Comparison of ENCODE assay signal across 8 cellular contexts in genomic region chr5:179679014-179679674, GRCh38. TPM values are rescaled to one million over a fixed set of nuclear protein-coding genes. Genes with fewer than 3 reads are reported as not detected.
A peak's percentile ranks its signal among the peaks of the same experiment; 100 is the strongest.
DNase-seq lines count a peak whose midpoint lies in the region; ATAC-seq lines count a peak whose summit lies in the region.

No MANE protein-coding gene starts in this region.

- H3K9me3 Mint-ChIP-seq in natural killer cell treated with Interleukin-12 subunit alpha and Interleukin-12 subunit beta and Interleukin-15 and Interleukin-18, amount 100 ng/mL, for 72 hours: no peaks in the 10 kb centered on the region
- no peaks in the 10 kb centered on the region for H3K9me3 Mint-ChIP-seq in stimulated activated naive CD8-positive, alpha-beta T cell treated with anti-CD3 and anti-CD28 coated beads, Interleukin-15, amount 100 ng/mL, for 72 hours

- no peaks in the 10 kb centered on the region for H3K27me3 Mint-ChIP-seq in natural killer cell treated with Interleukin-12 subunit alpha and Interleukin-12 subunit beta and Interleukin-15 and Interleukin-18, amount 100 ng/mL, for 72 hours
- no peaks in the 10 kb centered on the region for H3K27me3 Mint-ChIP-seq in stimulated activated naive CD8-positive, alpha-beta T cell treated with anti-CD3 and anti-CD28 coated beads, Interleukin-15, amount 100 ng/mL, for 72 hours

- peak; percentile 18 for ATAC-seq in HG02610 (IDR thresholded peaks at IDR 0.05; ENCODE audit: unreplicated experiment)
- ATAC-seq in natural killer cell treated with Interleukin-12 subunit alpha and Interleukin-12 subunit beta and Interleukin-15 and Interleukin-18, amount 100 ng/mL, for 72 hours: peak; percentile 71 to 72
- peak; percentile 44 for ATAC-seq in stimulated activated naive CD8-positive, alpha-beta T cell treated with anti-CD3 and anti-CD28 coated beads, Interleukin-15, amount 100 ng/mL, for 72 hours

- peaks cover 19 to 20% of the 10 kb centered on the region in 2 donors for H3K4me1 Mint-ChIP-seq in natural killer cell treated with Interleukin-12 subunit alpha and Interleukin-12 subunit beta and Interleukin-15 and Interleukin-18, amount 100 ng/mL, for 72 hours (ENCODE audit: low read depth in 2 of 2)
- H3K4me1 Mint-ChIP-seq in stimulated activated naive CD8-positive, alpha-beta T cell treated with anti-CD3 and anti-CD28 coated beads, Interleukin-15, amount 100 ng/mL, for 72 hours: peaks cover 46% of the 10 kb centered on the region

- H3K4me3 Mint-ChIP-seq in natural killer cell treated with Interleukin-12 subunit alpha and Interleukin-12 subunit beta and Interleukin-15 and Interleukin-18, amount 100 ng/mL, for 72 hours: peak overlapping the region; percentile 98
- H3K4me3 Mint-ChIP-seq in stimulated activated naive CD8-positive, alpha-beta T cell treated with anti-CD3 and anti-CD28 coated beads, Interleukin-15, amount 100 ng/mL, for 72 hours: peak overlapping the region; percentile 97 to 99

- DNase-seq in ELF-1 (ENCODE audit: low read depth, low spot score) (peak; percentile 92), NCI-H446 (lab: John Stamatoyannopoulos, UW) (peak; percentile 64 to 83), activated T-helper 1 cell treated with Interleukin-2 at 50 U/mL for 16 hours (ENCODE audit: low read depth) (peak; percentile 53), fibroblast of peridontal ligament (ENCODE audit: extremely low read depth) (peak; percentile 49), epidermal melanocyte (ENCODE audit: insufficient read length, low spot score) (no peak)
- DNase-seq in natural killer cell treated with Interleukin-12 subunit alpha and Interleukin-12 subunit beta and Interleukin-15 and Interleukin-18, amount 100 ng/mL, for 72 hours (ENCODE audit: low spot score): peak; percentile 86
- peak; percentile 74 for DNase-seq in stimulated activated naive CD8-positive, alpha-beta T cell treated with anti-CD3 and anti-CD28 coated beads, Interleukin-15, amount 100 ng/mL, for 72 hours

- H3K27ac Mint-ChIP-seq in natural killer cell treated with Interleukin-12 subunit alpha and Interleukin-12 subunit beta and Interleukin-15 and Interleukin-18, amount 100 ng/mL, for 72 hours: peak overlapping the region; percentile 90 to 98
- H3K27ac Mint-ChIP-seq in stimulated activated naive CD8-positive, alpha-beta T cell treated with anti-CD3 and anti-CD28 coated beads, Interleukin-15, amount 100 ng/mL, for 72 hours: peak overlapping the region; percentile 97 to 99

- H3K36me3 Mint-ChIP-seq in natural killer cell treated with Interleukin-12 subunit alpha and Interleukin-12 subunit beta and Interleukin-15 and Interleukin-18, amount 100 ng/mL, for 72 hours: no peaks in the 10 kb centered on the region

RNA-seq across cellular contexts. Expression of gene CBY3, which starts 1.7 kb away (rescaled TPM):
- total RNA-seq in natural killer cell treated with Interleukin-12 subunit alpha and Interleukin-12 subunit beta and Interleukin-15 and Interleukin-18, amount 100 ng/mL, for 72 hours: 1 to 10 TPM in 1 of 2 donors, not detected in 1; 1.6 TPM

RNA-seq across cellular contexts. Expression of gene CANX, which starts 19.6 kb away (rescaled TPM):
- 100 to 1,000 TPM; 633 to 749 TPM for total RNA-seq in natural killer cell treated with Interleukin-12 subunit alpha and Interleukin-12 subunit beta and Interleukin-15 and Interleukin-18, amount 100 ng/mL, for 72 hours

RNA-seq across cellular contexts. Expression of gene MAML1, which starts 53.5 kb away (rescaled TPM):
- 10 to 100 TPM; 31.4 to 41.1 TPM for total RNA-seq in natural killer cell treated with Interleukin-12 subunit alpha and Interleukin-12 subunit beta and Interleukin-15 and Interleukin-18, amount 100 ng/mL, for 72 hours

RNA-seq across cellular contexts. Expression of gene HNRNPH1, which starts 55.7 kb away (rescaled TPM):
- total RNA-seq in natural killer cell treated with Interleukin-12 subunit alpha and Interleukin-12 subunit beta and Interleukin-15 and Interleukin-18, amount 100 ng/mL, for 72 hours: 1,000 to 10,000 TPM in 1 of 2 donors, 100 to 1,000 TPM in 1; 874 to 1,296 TPM

Comparison
In these comparisons a context has a peak if more than half of its experiments do, and no peak if none do; other contexts are left out.
1. ATAC-seq: peak in every context shown above with its lines; median percentile 72 in natural killer cell treated with Interleukin-12 subunit alpha and Interleukin-12 subunit beta and Interleukin-15 and Interleukin-18, amount 100 ng/mL, for 72 hours; 44 in stimulated activated naive CD8-positive, alpha-beta T cell treated with anti-CD3 and anti-CD28 coated beads, Interleukin-15, amount 100 ng/mL, for 72 hours; 18 in HG02610.